Comparison of ENCODE assay signal across 17 cellular contexts in genomic region chr14:101103321-101103901, GRCh38.
DNase-seq lines count a peak whose midpoint lies in the region; ATAC-seq and TF ChIP-seq lines count a peak whose summit lies in the region.
"Had no signal": no experiment of that assay in that cellular context is flagged by ENCODE, and none has a peak within 500 bp of the region (broad histone marks: within the 10 kb centered on the region; RNA-seq: fewer than 3 reads in every experiment).

No MANE protein-coding gene starts in this region.

- H2AFZ ChIP-seq in H9 (ENCODE audit: low read length), result no peak overlapping the region

- H3K4me3 Mint-ChIP-seq in H9, result no peak overlapping the region
- no peak overlapping the region for H3K4me3 Mint-ChIP-seq in activated CD8-positive, alpha-beta memory T cell treated with anti-CD3 and anti-CD28 coated beads, Interleukin-2, amount 10 ng/mL, durations not matched to agents 7 days and 5 days
- H3K4me3 Mint-ChIP-seq: B cell had no signal

- no peaks in the 10 kb centered on the region for H3K79me1 ChIP-seq in H9 (ENCODE audit: insufficient read depth, low read depth, low read length, poor library complexity, severe bottlenecking)

- intact Hi-C loops in sigmoid colon (cut with DNase I), result no loop called here

- DNase-seq in H9, result no peak
- peak; percentile 28 for DNase-seq in activated CD8-positive, alpha-beta memory T cell treated with anti-CD3 and anti-CD28 coated beads, Interleukin-2, amount 10 ng/mL, durations not matched to agents 7 days and 5 days
- peak; percentile 17 for DNase-seq in kidney tubule cell (ENCODE audit: low spot score)
- peak; percentile 40 for DNase-seq in sigmoid colon
- DNase-seq in NCI-H510A (lab: John Stamatoyannopoulos, UW), result no peak
- DNase-seq in RWPE1 (ENCODE audit: low spot score), result no peak
- DNase-seq in NCI-H524 treated with DMSO at 0.1 percent for 48 hours (lab: John Stamatoyannopoulos, UW), result no peak
- DNase-seq: activated naive CD4-positive, alpha-beta T cell treated with Interleukin-2 at 50 U/mL for 16 hours; NCI-H1048; NCI-H2081; NCI-H510A treated with DMSO at 0.1 percent for 48 hours; T-helper 9 cell had no signal

- peaks cover 4 to 15% (median 9%) of the 10 kb centered on the region in 3 experiments; a peak in 6 of 7 replicates for H3K36me3 Mint-ChIP-seq in H9 (ENCODE audit: insufficient read depth in 1 of 3, low read depth in 3 of 3)
- no peaks in the 10 kb centered on the region for H3K36me3 Mint-ChIP-seq in activated CD8-positive, alpha-beta memory T cell treated with anti-CD3 and anti-CD28 coated beads, Interleukin-2, amount 10 ng/mL, durations not matched to agents 7 days and 5 days

- H3K23ac ChIP-seq in H9 (ENCODE audit: insufficient read length, low read depth, low read length), result no peak overlapping the region

- H4K8ac ChIP-seq in H9 (replicated peaks; ENCODE audit: insufficient read length, low read depth, low read length), result no peak overlapping the region

- no peak overlapping the region for H2BK5ac ChIP-seq in H9 (ENCODE audit: insufficient read length, low read length)

- H3T11ph ChIP-seq in H9 (ENCODE audit: low read length), result no peak overlapping the region

- TF ChIP-seq EP300 in sigmoid colon (IDR thresholded peaks at IDR 0.05), result no peak

- no peak overlapping the region for H3K14ac ChIP-seq in H9 (ENCODE audit: insufficient read depth, low read length)

- no peak overlapping the region for H4K5ac ChIP-seq in H9 (ENCODE audit: insufficient read length, low read depth, low read length)

- H2BK120ac ChIP-seq in H9 (ENCODE audit: low read depth, low read length, poor library complexity, severe bottlenecking), result no peak overlapping the region

- H3K27ac Mint-ChIP-seq in H9, result peak overlapping the region in 2 of 3 experiments; percentile 55 to 75; a peak in 2 of 7 replicates
- H3K27ac Mint-ChIP-seq in activated CD8-positive, alpha-beta memory T cell treated with anti-CD3 and anti-CD28 coated beads, Interleukin-2, amount 10 ng/mL, durations not matched to agents 7 days and 5 days, result no peak overlapping the region
- H3K27ac Mint-ChIP-seq: B cell had no signal

- no peaks in the 10 kb centered on the region for H3K23me2 ChIP-seq in H9 (ENCODE audit: insufficient read length, low read depth, low read length, poor library complexity, severe bottlenecking)

- H3K79me2 ChIP-seq in H9 (ENCODE audit: insufficient read depth, low read length), result no peaks in the 10 kb centered on the region

- H3K27me3 Mint-ChIP-seq in H9 (ENCODE audit: low read depth), result no peaks in the 10 kb centered on the region; the same call in 1 of the 2 replicates
- H3K27me3 Mint-ChIP-seq in activated CD8-positive, alpha-beta memory T cell treated with anti-CD3 and anti-CD28 coated beads, Interleukin-2, amount 10 ng/mL, durations not matched to agents 7 days and 5 days, result peaks cover 14% of the 10 kb centered on the region
- H3K27me3 Mint-ChIP-seq: B cell had no signal

- no peaks in the 10 kb centered on the region for H3K4me1 ChIP-seq in H9 (ENCODE audit: insufficient read depth, low read length)
- peaks cover 0 to 3% (median 0%) of the 10 kb centered on the region in 4 donors for H3K4me1 ChIP-seq in sigmoid colon
- H3K4me1 ChIP-seq: left lung had no signal

- no peaks in the 10 kb centered on the region for H3K36me3 ChIP-seq in sigmoid colon
- H3K36me3 ChIP-seq: left lung had no signal

- H2BK20ac ChIP-seq in H9 (ENCODE audit: low read depth, low read length, poor library complexity, severe bottlenecking), result no peak overlapping the region

- no peaks in the 10 kb centered on the region for H4K20me1 ChIP-seq in H9 (ENCODE audit: control insufficient read depth, insufficient read depth, insufficient read length)

- no peak overlapping the region for H3K9ac ChIP-seq in H9 (ENCODE audit: extremely low read depth, insufficient read length, low read length)
- H3K9ac ChIP-seq: KMS-11 had no signal

- H2BK12ac ChIP-seq in H9 (ENCODE audit: insufficient read length, low read depth, low read length), result no peak overlapping the region

- no peak for TF ChIP-seq POLR2A in sigmoid colon (IDR thresholded peaks at IDR 0.05)

- TF ChIP-seq CTCF in H9 (conservative IDR thresholded peaks at IDR 0.05) (no peak), sigmoid colon (IDR thresholded peaks at IDR 0.05) (no peak), RWPE1 (conservative IDR thresholded peaks at IDR 0.05; ENCODE audit: low read depth) (no peak)

- no peak overlapping the region for H4K91ac ChIP-seq in H9 (ENCODE audit: insufficient read length, low read depth, low read length)

- H3K4me1 Mint-ChIP-seq in H9, result peaks cover 4 to 14% of the 10 kb centered on the region in 2 experiments; a peak in 3 of 4 replicates
- H3K4me1 Mint-ChIP-seq in activated CD8-positive, alpha-beta memory T cell treated with anti-CD3 and anti-CD28 coated beads, Interleukin-2, amount 10 ng/mL, durations not matched to agents 7 days and 5 days, result no peaks in the 10 kb centered on the region
- H3K4me1 Mint-ChIP-seq: B cell had no signal

- ATAC-seq in activated CD8-positive, alpha-beta memory T cell treated with anti-CD3 and anti-CD28 coated beads, Interleukin-2, amount 10 ng/mL, durations not matched to agents 7 days and 5 days, result no peak
- no peak for ATAC-seq in HG03457 (IDR thresholded peaks at IDR 0.05; ENCODE audit: unreplicated experiment)
- ATAC-seq: activated CD4-positive, CD25-positive, alpha-beta regulatory T cell treated with anti-CD3 and anti-CD28 coated beads, Interleukin-2, amount 50 U/mL, for 24 hours; left lung had no signal

- no peak overlapping the region for H3K27ac ChIP-seq in H9 (ENCODE audit: insufficient read length, low read depth, low read length)
- H3K27ac ChIP-seq in sigmoid colon, result no peak overlapping the region
- H3K27ac ChIP-seq in RWPE1, result no peak overlapping the region
- H3K27ac ChIP-seq: KMS-11, left lung had no signal

- WGBS in H9 (ENCODE audit: extremely low coverage, insufficient read length, low lambda C conversion rate), result no CpG with 5 or more reads among the region's 26 CpGs
- 83 to 93% methylated on average over 26 of the region's 26 CpGs for WGBS in sigmoid colon, 2 donors

- no peak overlapping the region for H3K4ac ChIP-seq in H9 (ENCODE audit: low read depth, low read length)

- H3K27me3 ChIP-seq in H9 (ENCODE audit: insufficient read depth, low read length) (no peaks in the 10 kb centered on the region), sigmoid colon (no peaks in the 10 kb centered on the region)
- H3K27me3 ChIP-seq: left lung had no signal

- H3K9me3 ChIP-seq in H9 (ENCODE audit: control insufficient read depth, low read depth, low read length) (no peaks in the 10 kb centered on the region), sigmoid colon (peaks cover 0 to 10% (median 2%) of the 10 kb centered on the region in 4 donors)

- CTCF ChIA-PET in activated CD8-positive, alpha-beta memory T cell treated with anti-CD3 and anti-CD28 coated beads, Interleukin-2, amount 10 ng/mL, durations not matched to agents 7 days and 5 days (lab: Charles Lee), result no interaction called here
- CTCF ChIA-PET in RWPE1 (lab: Yijun Ruan, JAX), result no interaction called here

- no peak overlapping the region for H3K56ac ChIP-seq in H9 (ENCODE audit: insufficient read length, low read depth, low read length)

- POLR2A ChIA-PET in RWPE1 (lab: Yijun Ruan, JAX; ENCODE audit: low non-redundant PET), result no interaction called here

- no peak overlapping the region for H3K4me3 ChIP-seq in sigmoid colon
- H3K4me3 ChIP-seq: left lung had no signal

- H3K4me2 ChIP-seq in H9 (ENCODE audit: insufficient read depth, insufficient read length, low read length), result no peak overlapping the region
- H3K4me2 ChIP-seq: KMS-11 had no signal

- H3K9me3 Mint-ChIP-seq in H9, result peaks cover 14 to 16% of the 10 kb centered on the region in 2 experiments
- no peaks in the 10 kb centered on the region for H3K9me3 Mint-ChIP-seq in activated CD8-positive, alpha-beta memory T cell treated with anti-CD3 and anti-CD28 coated beads, Interleukin-2, amount 10 ng/mL, durations not matched to agents 7 days and 5 days (ENCODE audit: low read depth)

- no peak overlapping the region for H3K18ac ChIP-seq in H9 (ENCODE audit: insufficient read length, low read depth, low read length)

- H2BK15ac ChIP-seq in H9 (ENCODE audit: low read depth, low read length), result no peak overlapping the region

- no peak overlapping the region for H2AK5ac ChIP-seq in H9 (ENCODE audit: insufficient read length, low read length)

Comparison
In these comparisons a context has a peak if more than half of its experiments do, and no peak if none do; other contexts are left out.
1. DNase-seq: peak in activated CD8-positive, alpha-beta memory T cell treated with anti-CD3 and anti-CD28 coated beads, Interleukin-2, amount 10 ng/mL, durations not matched to agents 7 days and 5 days (single experiment), kidney tubule cell (single experiment) and sigmoid colon (single experiment); none in H9 (single experiment), NCI-H510A (single experiment), RWPE1 (single experiment) and NCI-H524 treated with DMSO at 0.1 percent for 48 hours (single experiment).